In the genomic region with DNA sequence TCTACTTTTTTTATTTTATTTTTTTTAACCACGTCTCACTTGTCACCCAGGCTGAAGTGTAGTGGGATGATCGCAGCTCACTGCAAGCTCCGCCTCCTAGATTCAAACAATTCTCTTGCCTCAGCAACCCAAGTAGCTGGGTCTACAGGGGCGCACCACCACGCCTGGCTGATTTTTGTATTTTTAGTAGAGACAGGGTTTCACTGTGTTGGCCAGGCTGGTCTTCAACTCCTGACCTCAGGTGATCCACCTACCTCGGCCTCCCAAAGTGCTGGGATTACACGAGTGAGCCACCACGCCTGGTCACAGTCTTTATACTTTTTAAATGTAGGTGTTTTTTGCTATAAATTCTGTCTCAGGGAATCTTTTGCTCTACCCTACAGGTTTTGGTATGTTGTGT, we compare ENCODE assay signal across 8 cellular contexts. TPM values are rescaled to one million over a fixed set of nuclear protein-coding genes. Genes with fewer than 3 reads are reported as not detected.
"Had no signal": no experiment of that assay in that cellular context is flagged by ENCODE, and none has a peak within 500 bp of the region (broad histone marks: within the 10 kb centered on the region; RNA-seq: fewer than 3 reads in every experiment).

No MANE protein-coding gene starts in this region.

RNA-seq across cellular contexts. Expression of gene B3GALT1, which starts 36.0 kb away (rescaled TPM):
- total RNA-seq: activated naive CD4-positive, alpha-beta T cell treated with anti-CD3 and anti-CD28 coated beads for 36 hours; activated naive CD8-positive, alpha-beta T cell treated with anti-CD3 and anti-CD28 coated beads for 36 hours; activated naive CD8-positive, alpha-beta T cell treated with anti-CD3 and anti-CD28 coated beads, Interleukin-2, amount 10 ng/mL, durations not matched to agents 7 days and 5 days; activated T-cell treated with anti-CD3 and anti-CD28 coated beads, Interleukin-2, amount 50 U/mL, for 72 hours; activated T-helper 1 cell treated with anti-CD3 and anti-CD28 coated beads, Interleukin-12 subunit alpha, Interleukin-12 subunit beta, Interleukin-2, Interleukin-4 antibody, amounts not matched to agents 30 ng/mL and 10 ng/mL and 1 ng/mL, durations not matched to agents 14 hours and 24 hours and 36 hours; activated T-helper 17 cell treated with anti-CD3 and anti-CD28 coated beads, Interleukin-2, amount 50 U/mL, for 72 hours; activated T-helper 2 cell treated with anti-CD3 and anti-CD28 coated beads, Interferon-gamma antibody, Interleukin-2, Interleukin-4, amounts not matched to agents 10 μg/mL and 5 μg/mL and 100 μg/mL, durations not matched to agents 14 hours and 24 hours and 36 hours; bronchial epithelial cell had no signal
